Comparison of ENCODE assay signal across 2 cellular contexts in the genomic region with DNA sequence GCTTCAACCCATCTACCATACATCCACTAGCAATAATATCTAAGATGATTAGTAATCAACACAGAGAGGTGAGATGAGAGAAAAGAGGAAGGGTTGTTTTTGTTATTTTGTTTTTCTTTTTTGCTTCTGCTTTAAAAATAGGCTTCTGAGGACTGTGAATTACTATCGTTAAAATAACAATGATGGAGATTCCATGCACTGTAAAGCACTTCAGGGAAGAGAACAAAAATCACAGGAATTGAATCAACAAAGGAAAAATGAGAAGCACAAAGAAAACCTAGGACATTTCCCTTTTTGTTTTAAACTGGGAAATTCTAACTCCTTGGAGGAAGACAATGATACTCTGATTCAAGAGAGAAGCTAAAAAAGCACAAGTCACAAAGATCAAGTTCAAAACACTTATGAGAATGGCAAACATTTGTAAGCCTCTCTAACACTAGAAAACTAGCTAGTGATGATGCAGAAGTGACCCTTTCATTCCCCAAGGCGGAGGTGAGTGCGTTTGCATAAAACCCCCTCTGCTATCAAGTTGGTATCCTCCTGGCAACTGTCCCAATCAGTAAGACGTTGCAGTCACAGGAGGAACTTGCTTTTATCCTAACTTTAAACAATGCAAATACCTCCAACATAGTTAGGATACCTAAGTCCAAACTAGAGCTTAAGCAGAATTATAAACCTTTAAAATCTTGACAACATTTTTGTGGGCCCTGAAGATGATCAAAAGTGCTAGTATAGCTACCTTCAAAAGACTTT.
A peak's percentile ranks its signal among the peaks of the same experiment; 100 is the strongest.
TF ChIP-seq lines count a peak whose summit lies in the region.

No MANE protein-coding gene starts in this region.

TF ChIP-seq in HCT116, 20 proteins besides CTCF, POLR2A, EP300 and RAD21 (continued from another document):
- TF ChIP-seq, protein P1, sequence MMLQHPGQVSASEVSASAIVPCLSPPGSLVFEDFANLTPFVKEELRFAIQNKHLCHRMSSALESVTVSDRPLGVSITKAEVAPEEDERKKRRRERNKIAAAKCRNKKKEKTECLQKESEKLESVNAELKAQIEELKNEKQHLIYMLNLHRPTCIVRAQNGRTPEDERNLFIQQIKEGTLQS (IDR thresholded peaks at IDR 0.05) = no peak

TF ChIP-seq in endothelial cell of umbilical vein, 7 proteins besides CTCF, POLR2A, EP300 and RAD21 (continued from another document):
- TF ChIP-seq GATA2 (IDR thresholded peaks at IDR 0.05; ENCODE audit: insufficient read depth, insufficient read length, low read depth, low read length) (no peak), JUN (IDR thresholded peaks at IDR 0.05; ENCODE audit: borderline replicate concordance, insufficient read depth, insufficient read length, low read depth) (peak; percentile 7), MYC (IDR thresholded peaks at IDR 0.05; ENCODE audit: low read depth, low read length) (no peak)
- TF ChIP-seq, protein P2, sequence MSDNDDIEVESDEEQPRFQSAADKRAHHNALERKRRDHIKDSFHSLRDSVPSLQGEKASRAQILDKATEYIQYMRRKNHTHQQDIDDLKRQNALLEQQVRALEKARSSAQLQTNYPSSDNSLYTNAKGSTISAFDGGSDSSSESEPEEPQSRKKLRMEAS (IDR thresholded peaks at IDR 0.05; ENCODE audit: insufficient read depth, insufficient read length) = no peak
